Comparison of ENCODE assay signal across 1 cellular context in the genomic region with DNA sequence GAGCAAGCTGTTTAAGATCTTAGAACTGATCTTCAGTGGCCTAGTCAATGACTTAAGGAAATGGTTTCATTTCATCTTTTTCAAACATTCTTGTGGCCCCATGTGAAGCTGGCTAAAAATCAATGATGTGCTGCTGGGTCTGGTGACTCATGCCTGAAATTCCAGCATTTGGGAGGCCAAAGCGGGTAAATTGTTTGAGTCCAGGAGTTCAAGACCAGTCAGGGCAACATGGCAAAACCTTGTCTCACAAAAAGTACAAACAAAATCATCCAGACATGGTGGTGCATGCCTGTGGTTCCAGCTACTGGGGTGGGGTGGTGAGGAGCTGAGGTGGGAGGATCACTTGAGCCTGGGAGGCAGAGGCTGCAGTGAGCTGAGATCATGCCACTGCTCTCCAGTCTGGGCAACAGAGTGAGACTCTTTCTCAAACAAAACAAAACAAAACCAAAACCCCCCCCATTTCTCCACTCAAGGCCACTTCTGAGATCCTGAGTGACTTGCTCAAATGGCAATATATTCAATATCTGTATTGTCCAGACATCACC.
TF ChIP-seq lines count a peak whose summit lies in the region.

No MANE protein-coding gene starts in this region.

TF ChIP-seq in HepG2, 621 proteins besides CTCF, POLR2A, EP300 and RAD21 (continued from another document and continues in another):
- TF ChIP-seq GABPA (IDR thresholded peaks at IDR 0.05; ENCODE audit: low read depth, low read length) (no peak), GABPA (CRISPR knock-in tag; IDR thresholded peaks at IDR 0.05; ENCODE audit: low read depth) (no peak), ZFP37 (CRISPR knock-in tag; IDR thresholded peaks at IDR 0.05; ENCODE audit: borderline replicate concordance) (no peak), SALL1 (CRISPR knock-in tag; IDR thresholded peaks at IDR 0.05) (peak; percentile 60), STAT5B (CRISPR knock-in tag; IDR thresholded peaks at IDR 0.05) (no peak), SOX5 (CRISPR knock-in tag; IDR thresholded peaks at IDR 0.05; ENCODE audit: borderline replicate concordance) (no peak), CBX5 (CRISPR knock-in tag; IDR thresholded peaks at IDR 0.05; ENCODE audit: borderline replicate concordance) (0 out of 2 replicates have a peak, but pooled peaks have one; percentile 24), SAFB2 (CRISPR knock-in tag; IDR thresholded peaks at IDR 0.05; ENCODE audit: borderline replicate concordance, low read depth) (no peak), ZNF251 (CRISPR knock-in tag; IDR thresholded peaks at IDR 0.05) (no peak), ZNF557 (CRISPR knock-in tag; IDR thresholded peaks at IDR 0.05) (no peak), ZNF788 (CRISPR knock-in tag; IDR thresholded peaks at IDR 0.05; ENCODE audit: borderline replicate concordance) (no peak), KDM1A (CRISPR knock-in tag; IDR thresholded peaks at IDR 0.05) (no peak), MAZ (IDR thresholded peaks at IDR 0.05; ENCODE audit: borderline replicate concordance, low read depth, low read length) (no peak), MAZ (CRISPR knock-in tag; IDR thresholded peaks at IDR 0.05; ENCODE audit: low read depth) (no peak), FOXK1 (CRISPR knock-in tag; IDR thresholded peaks at IDR 0.05; ENCODE audit: borderline replicate concordance, low read depth) (no peak), ZNF337 (CRISPR knock-in tag; IDR thresholded peaks at IDR 0.05; ENCODE audit: borderline replicate concordance, low read depth) (no peak), KDM5A (IDR thresholded peaks at IDR 0.05; ENCODE audit: borderline replicate concordance, low read length) (no peak), TCF12 (IDR thresholded peaks at IDR 0.05) (no peak), TCF12 (CRISPR knock-in tag; IDR thresholded peaks at IDR 0.05) (no peak), SMYD3 (CRISPR knock-in tag; IDR thresholded peaks at IDR 0.05) (no peak), JUN (CRISPR knock-in tag; IDR thresholded peaks at IDR 0.05) (peak; percentile 76; the same call in 1 of the 2 replicates), GTF2F1 (IDR thresholded peaks at IDR 0.05; ENCODE audit: low read length) (no peak), ERF (CRISPR knock-in tag; IDR thresholded peaks at IDR 0.05) (no peak), RCOR2 (CRISPR knock-in tag; IDR thresholded peaks at IDR 0.05) (peak; percentile 37; the same call in 1 of the 2 replicates), KAT8 (CRISPR knock-in tag; IDR thresholded peaks at IDR 0.05) (no peak), ZFX (CRISPR knock-in tag; IDR thresholded peaks at IDR 0.05; ENCODE audit: low read depth) (no peak), ZNF772 (CRISPR knock-in tag; IDR thresholded peaks at IDR 0.05) (no peak), TAF1 (CRISPR knock-in tag; IDR thresholded peaks at IDR 0.05) (no peak), HNRNPK (IDR thresholded peaks at IDR 0.05; ENCODE audit: low read depth, low read length, poor library complexity, severe bottlenecking) (no peak), KLF6 (CRISPR knock-in tag; IDR thresholded peaks at IDR 0.05) (no peak), TEAD2 (CRISPR knock-in tag; IDR thresholded peaks at IDR 0.05) (no peak)
- TF ChIP-seq, protein P1, sequence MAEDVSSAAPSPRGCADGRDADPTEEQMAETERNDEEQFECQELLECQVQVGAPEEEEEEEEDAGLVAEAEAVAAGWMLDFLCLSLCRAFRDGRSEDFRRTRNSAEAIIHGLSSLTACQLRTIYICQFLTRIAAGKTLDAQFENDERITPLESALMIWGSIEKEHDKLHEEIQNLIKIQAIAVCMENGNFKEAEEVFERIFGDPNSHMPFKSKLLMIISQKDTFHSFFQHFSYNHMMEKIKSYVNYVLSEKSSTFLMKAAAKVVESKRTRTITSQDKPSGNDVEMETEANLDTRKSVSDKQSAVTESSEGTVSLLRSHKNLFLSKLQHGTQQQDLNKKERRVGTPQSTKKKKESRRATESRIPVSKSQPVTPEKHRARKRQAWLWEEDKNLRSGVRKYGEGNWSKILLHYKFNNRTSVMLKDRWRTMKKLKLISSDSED (CRISPR knock-in tag; IDR thresholded peaks at IDR 0.05): no peak
- TF ChIP-seq, protein P2, sequence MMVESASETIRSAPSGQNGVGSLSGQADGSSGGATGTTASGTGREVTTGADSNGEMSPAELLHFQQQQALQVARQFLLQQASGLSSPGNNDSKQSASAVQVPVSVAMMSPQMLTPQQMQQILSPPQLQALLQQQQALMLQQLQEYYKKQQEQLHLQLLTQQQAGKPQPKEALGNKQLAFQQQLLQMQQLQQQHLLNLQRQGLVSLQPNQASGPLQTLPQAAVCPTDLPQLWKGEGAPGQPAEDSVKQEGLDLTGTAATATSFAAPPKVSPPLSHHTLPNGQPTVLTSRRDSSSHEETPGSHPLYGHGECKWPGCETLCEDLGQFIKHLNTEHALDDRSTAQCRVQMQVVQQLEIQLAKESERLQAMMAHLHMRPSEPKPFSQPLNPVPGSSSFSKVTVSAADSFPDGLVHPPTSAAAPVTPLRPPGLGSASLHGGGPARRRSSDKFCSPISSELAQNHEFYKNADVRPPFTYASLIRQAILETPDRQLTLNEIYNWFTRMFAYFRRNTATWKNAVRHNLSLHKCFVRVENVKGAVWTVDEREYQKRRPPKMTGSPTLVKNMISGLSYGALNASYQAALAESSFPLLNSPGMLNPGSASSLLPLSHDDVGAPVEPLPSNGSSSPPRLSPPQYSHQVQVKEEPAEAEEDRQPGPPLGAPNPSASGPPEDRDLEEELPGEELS (CRISPR knock-in tag; IDR thresholded peaks at IDR 0.05): 0 out of 2 replicates have a peak, but pooled peaks have one; percentile 26
- TF ChIP-seq, protein P3, sequence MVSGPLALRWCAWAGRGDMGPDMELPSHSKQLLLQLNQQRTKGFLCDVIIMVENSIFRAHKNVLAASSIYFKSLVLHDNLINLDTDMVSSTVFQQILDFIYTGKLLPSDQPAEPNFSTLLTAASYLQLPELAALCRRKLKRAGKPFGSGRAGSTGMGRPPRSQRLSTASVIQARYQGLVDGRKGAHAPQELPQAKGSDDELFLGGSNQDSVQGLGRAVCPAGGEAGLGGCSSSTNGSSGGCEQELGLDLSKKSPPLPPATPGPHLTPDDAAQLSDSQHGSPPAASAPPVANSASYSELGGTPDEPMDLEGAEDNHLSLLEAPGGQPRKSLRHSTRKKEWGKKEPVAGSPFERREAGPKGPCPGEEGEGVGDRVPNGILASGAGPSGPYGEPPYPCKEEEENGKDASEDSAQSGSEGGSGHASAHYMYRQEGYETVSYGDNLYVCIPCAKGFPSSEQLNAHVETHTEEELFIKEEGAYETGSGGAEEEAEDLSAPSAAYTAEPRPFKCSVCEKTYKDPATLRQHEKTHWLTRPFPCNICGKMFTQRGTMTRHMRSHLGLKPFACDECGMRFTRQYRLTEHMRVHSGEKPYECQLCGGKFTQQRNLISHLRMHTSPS (CRISPR knock-in tag; IDR thresholded peaks at IDR 0.05; ENCODE audit: low read depth): no peak
- TF ChIP-seq, protein P4, sequence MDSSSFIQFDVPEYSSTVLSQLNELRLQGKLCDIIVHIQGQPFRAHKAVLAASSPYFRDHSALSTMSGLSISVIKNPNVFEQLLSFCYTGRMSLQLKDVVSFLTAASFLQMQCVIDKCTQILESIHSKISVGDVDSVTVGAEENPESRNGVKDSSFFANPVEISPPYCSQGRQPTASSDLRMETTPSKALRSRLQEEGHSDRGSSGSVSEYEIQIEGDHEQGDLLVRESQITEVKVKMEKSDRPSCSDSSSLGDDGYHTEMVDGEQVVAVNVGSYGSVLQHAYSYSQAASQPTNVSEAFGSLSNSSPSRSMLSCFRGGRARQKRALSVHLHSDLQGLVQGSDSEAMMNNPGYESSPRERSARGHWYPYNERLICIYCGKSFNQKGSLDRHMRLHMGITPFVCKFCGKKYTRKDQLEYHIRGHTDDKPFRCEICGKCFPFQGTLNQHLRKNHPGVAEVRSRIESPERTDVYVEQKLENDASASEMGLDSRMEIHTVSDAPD (CRISPR knock-in tag; IDR thresholded peaks at IDR 0.05): no peak
- TF ChIP-seq, protein P5, sequence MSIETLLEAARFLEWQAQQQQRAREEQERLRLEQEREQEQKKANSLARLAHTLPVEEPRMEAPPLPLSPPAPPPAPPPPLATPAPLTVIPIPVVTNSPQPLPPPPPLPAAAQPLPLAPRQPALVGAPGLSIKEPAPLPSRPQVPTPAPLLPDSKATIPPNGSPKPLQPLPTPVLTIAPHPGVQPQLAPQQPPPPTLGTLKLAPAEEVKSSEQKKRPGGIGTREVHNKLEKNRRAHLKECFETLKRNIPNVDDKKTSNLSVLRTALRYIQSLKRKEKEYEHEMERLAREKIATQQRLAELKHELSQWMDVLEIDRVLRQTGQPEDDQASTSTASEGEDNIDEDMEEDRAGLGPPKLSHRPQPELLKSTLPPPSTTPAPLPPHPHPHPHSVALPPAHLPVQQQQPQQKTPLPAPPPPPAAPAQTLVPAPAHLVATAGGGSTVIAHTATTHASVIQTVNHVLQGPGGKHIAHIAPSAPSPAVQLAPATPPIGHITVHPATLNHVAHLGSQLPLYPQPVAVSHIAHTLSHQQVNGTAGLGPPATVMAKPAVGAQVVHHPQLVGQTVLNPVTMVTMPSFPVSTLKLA (IDR thresholded peaks at IDR 0.05): no peak
- TF ChIP-seq, protein P6, sequence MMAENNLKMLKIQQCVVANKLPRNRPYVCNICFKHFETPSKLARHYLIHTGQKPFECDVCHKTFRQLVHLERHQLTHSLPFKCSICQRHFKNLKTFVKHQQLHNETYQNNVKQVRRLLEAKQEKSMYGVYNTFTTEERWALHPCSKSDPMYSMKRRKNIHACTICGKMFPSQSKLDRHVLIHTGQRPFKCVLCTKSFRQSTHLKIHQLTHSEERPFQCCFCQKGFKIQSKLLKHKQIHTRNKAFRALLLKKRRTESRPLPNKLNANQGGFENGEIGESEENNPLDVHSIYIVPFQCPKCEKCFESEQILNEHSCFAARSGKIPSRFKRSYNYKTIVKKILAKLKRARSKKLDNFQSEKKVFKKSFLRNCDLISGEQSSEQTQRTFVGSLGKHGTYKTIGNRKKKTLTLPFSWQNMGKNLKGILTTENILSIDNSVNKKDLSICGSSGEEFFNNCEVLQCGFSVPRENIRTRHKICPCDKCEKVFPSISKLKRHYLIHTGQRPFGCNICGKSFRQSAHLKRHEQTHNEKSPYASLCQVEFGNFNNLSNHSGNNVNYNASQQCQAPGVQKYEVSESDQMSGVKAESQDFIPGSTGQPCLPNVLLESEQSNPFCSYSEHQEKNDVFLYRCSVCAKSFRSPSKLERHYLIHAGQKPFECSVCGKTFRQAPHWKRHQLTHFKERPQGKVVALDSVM (CRISPR knock-in tag; IDR thresholded peaks at IDR 0.05): no peak
- TF ChIP-seq, protein P7, sequence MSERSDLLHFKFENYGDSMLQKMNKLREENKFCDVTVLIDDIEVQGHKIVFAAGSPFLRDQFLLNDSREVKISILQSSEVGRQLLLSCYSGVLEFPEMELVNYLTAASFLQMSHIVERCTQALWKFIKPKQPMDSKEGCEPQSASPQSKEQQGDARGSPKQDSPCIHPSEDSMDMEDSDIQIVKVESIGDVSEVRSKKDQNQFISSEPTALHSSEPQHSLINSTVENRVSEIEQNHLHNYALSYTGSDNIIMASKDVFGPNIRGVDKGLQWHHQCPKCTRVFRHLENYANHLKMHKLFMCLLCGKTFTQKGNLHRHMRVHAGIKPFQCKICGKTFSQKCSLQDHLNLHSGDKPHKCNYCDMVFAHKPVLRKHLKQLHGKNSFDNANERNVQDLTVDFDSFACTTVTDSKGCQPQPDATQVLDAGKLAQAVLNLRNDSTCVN (CRISPR knock-in tag; IDR thresholded peaks at IDR 0.05; ENCODE audit: borderline replicate concordance): no peak
- TF ChIP-seq, protein P8, sequence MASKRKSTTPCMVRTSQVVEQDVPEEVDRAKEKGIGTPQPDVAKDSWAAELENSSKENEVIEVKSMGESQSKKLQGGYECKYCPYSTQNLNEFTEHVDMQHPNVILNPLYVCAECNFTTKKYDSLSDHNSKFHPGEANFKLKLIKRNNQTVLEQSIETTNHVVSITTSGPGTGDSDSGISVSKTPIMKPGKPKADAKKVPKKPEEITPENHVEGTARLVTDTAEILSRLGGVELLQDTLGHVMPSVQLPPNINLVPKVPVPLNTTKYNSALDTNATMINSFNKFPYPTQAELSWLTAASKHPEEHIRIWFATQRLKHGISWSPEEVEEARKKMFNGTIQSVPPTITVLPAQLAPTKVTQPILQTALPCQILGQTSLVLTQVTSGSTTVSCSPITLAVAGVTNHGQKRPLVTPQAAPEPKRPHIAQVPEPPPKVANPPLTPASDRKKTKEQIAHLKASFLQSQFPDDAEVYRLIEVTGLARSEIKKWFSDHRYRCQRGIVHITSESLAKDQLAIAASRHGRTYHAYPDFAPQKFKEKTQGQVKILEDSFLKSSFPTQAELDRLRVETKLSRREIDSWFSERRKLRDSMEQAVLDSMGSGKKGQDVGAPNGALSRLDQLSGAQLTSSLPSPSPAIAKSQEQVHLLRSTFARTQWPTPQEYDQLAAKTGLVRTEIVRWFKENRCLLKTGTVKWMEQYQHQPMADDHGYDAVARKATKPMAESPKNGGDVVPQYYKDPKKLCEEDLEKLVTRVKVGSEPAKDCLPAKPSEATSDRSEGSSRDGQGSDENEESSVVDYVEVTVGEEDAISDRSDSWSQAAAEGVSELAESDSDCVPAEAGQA (IDR thresholded peaks at IDR 0.05; ENCODE audit: low read depth): no peak
- TF ChIP-seq, protein P8 (CRISPR knock-in tag; IDR thresholded peaks at IDR 0.05; ENCODE audit: borderline replicate concordance): no peak
